In genomic region chr1:17585266-17585987, GRCh38 we compare ENCODE assay signal across 1 cellular context.
TF ChIP-seq lines count a peak whose summit lies in the region.

No MANE protein-coding gene starts in this region.

TF ChIP-seq in WTC11, 78 proteins besides CTCF, POLR2A, EP300 and RAD21 (continued from another document):
- TF ChIP-seq ZNF512 (CRISPR knock-in tag; IDR thresholded peaks at IDR 0.05; ENCODE audit: borderline replicate concordance), result no peak
- no peak for TF ChIP-seq PREB (CRISPR knock-in tag; IDR thresholded peaks at IDR 0.05; ENCODE audit: borderline replicate concordance)
- no peak for TF ChIP-seq ATF6 (CRISPR knock-in tag; IDR thresholded peaks at IDR 0.05)
